In the genomic region with DNA sequence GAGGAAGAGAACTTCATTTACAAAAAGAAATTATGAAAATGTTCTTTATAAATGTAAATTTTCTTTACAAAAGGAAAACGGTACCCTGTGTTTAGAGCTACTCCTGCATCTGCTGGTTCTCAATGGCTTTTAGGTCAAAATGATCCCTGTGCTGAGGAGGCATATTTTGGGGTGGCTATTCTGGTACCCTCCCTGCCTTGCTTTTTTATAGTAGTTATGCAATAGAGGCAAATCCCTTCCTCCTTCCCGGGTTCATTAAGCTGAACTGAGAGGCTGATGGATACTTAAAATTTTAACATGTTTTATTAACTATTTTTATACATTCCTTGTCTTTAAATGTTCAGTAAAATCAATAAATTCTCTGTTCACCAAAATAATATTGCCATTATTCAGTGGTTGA, we compare ENCODE assay signal across 2 cellular contexts.
A peak's percentile ranks its signal among the peaks of the same experiment; 100 is the strongest.
TF ChIP-seq lines count a peak whose summit lies in the region.

No MANE protein-coding gene starts in this region.

TF ChIP-seq in GM23338, 12 proteins besides CTCF, POLR2A, EP300 and RAD21 (continues in another document):
- TF ChIP-seq CREB1 (CRISPR knock-in tag; IDR thresholded peaks at IDR 0.05; ENCODE audit: low read depth) (no peak), STAT1 (IDR thresholded peaks at IDR 0.05; ENCODE audit: unreplicated experiment) (no peak), POLR2AphosphoS5 (IDR thresholded peaks at IDR 0.05; ENCODE audit: low read depth) (no peak), ZNF331 (CRISPR knock-in tag; IDR thresholded peaks at IDR 0.05; ENCODE audit: low read depth) (no peak), EZH2phosphoT487 (IDR thresholded peaks at IDR 0.05; ENCODE audit: unreplicated experiment) (no peak), ZNF114 (CRISPR knock-in tag; IDR thresholded peaks at IDR 0.05) (no peak), JUNB (IDR thresholded peaks at IDR 0.05; ENCODE audit: unreplicated experiment) (no peak)
- TF ChIP-seq, protein P1, sequence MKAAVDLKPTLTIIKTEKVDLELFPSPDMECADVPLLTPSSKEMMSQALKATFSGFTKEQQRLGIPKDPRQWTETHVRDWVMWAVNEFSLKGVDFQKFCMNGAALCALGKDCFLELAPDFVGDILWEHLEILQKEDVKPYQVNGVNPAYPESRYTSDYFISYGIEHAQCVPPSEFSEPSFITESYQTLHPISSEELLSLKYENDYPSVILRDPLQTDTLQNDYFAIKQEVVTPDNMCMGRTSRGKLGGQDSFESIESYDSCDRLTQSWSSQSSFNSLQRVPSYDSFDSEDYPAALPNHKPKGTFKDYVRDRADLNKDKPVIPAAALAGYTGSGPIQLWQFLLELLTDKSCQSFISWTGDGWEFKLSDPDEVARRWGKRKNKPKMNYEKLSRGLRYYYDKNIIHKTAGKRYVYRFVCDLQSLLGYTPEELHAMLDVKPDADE (IDR thresholded peaks at IDR 0.05), result no peak
- TF ChIP-seq, protein P2, sequence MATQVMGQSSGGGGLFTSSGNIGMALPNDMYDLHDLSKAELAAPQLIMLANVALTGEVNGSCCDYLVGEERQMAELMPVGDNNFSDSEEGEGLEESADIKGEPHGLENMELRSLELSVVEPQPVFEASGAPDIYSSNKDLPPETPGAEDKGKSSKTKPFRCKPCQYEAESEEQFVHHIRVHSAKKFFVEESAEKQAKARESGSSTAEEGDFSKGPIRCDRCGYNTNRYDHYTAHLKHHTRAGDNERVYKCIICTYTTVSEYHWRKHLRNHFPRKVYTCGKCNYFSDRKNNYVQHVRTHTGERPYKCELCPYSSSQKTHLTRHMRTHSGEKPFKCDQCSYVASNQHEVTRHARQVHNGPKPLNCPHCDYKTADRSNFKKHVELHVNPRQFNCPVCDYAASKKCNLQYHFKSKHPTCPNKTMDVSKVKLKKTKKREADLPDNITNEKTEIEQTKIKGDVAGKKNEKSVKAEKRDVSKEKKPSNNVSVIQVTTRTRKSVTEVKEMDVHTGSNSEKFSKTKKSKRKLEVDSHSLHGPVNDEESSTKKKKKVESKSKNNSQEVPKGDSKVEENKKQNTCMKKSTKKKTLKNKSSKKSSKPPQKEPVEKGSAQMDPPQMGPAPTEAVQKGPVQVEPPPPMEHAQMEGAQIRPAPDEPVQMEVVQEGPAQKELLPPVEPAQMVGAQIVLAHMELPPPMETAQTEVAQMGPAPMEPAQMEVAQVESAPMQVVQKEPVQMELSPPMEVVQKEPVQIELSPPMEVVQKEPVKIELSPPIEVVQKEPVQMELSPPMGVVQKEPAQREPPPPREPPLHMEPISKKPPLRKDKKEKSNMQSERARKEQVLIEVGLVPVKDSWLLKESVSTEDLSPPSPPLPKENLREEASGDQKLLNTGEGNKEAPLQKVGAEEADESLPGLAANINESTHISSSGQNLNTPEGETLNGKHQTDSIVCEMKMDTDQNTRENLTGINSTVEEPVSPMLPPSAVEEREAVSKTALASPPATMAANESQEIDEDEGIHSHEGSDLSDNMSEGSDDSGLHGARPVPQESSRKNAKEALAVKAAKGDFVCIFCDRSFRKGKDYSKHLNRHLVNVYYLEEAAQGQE (IDR thresholded peaks at IDR 0.05; ENCODE audit: unreplicated experiment), result no peak
- TF ChIP-seq, protein P3, sequence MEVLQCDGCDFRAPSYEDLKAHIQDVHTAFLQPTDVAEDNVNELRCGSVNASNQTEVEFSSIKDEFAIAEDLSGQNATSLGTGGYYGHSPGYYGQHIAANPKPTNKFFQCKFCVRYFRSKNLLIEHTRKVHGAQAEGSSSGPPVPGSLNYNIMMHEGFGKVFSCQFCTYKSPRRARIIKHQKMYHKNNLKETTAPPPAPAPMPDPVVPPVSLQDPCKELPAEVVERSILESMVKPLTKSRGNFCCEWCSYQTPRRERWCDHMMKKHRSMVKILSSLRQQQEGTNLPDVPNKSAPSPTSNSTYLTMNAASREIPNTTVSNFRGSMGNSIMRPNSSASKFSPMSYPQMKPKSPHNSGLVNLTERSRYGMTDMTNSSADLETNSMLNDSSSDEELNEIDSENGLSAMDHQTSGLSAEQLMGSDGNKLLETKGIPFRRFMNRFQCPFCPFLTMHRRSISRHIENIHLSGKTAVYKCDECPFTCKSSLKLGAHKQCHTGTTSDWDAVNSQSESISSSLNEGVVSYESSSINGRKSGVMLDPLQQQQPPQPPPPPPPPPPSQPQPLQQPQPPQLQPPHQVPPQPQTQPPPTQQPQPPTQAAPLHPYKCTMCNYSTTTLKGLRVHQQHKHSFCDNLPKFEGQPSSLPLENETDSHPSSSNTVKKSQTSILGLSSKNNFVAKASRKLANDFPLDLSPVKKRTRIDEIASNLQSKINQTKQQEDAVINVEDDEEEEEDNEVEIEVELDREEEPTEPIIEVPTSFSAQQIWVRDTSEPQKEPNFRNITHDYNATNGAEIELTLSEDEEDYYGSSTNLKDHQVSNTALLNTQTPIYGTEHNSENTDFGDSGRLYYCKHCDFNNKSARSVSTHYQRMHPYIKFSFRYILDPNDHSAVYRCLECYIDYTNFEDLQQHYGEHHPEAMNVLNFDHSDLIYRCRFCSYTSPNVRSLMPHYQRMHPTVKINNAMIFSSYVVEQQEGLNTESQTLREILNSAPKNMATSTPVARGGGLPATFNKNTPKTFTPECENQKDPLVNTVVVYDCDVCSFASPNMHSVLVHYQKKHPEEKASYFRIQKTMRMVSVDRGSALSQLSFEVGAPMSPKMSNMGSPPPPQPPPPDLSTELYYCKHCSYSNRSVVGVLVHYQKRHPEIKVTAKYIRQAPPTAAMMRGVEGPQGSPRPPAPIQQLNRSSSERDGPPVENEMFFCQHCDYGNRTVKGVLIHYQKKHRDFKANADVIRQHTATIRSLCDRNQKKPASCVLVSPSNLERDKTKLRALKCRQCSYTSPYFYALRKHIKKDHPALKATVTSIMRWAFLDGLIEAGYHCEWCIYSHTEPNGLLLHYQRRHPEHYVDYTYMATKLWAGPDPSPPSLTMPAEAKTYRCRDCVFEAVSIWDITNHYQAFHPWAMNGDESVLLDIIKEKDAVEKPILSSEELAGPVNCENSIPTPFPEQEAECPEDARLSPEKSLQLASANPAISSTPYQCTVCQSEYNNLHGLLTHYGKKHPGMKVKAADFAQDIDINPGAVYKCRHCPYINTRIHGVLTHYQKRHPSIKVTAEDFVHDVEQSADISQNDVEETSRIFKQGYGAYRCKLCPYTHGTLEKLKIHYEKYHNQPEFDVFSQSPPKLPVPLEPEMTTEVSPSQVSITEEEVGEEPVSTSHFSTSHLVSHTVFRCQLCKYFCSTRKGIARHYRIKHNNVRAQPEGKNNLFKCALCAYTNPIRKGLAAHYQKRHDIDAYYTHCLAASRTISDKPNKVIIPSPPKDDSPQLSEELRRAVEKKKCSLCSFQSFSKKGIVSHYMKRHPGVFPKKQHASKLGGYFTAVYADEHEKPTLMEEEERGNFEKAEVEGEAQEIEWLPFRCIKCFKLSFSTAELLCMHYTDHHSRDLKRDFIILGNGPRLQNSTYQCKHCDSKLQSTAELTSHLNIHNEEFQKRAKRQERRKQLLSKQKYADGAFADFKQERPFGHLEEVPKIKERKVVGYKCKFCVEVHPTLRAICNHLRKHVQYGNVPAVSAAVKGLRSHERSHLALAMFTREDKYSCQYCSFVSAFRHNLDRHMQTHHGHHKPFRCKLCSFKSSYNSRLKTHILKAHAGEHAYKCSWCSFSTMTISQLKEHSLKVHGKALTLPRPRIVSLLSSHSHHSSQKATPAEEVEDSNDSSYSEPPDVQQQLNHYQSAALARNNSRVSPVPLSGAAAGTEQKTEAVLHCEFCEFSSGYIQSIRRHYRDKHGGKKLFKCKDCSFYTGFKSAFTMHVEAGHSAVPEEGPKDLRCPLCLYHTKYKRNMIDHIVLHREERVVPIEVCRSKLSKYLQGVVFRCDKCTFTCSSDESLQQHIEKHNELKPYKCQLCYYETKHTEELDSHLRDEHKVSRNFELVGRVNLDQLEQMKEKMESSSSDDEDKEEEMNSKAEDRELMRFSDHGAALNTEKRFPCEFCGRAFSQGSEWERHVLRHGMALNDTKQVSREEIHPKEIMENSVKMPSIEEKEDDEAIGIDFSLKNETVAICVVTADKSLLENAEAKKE (CRISPR knock-in tag; IDR thresholded peaks at IDR 0.05), result no peak

TF ChIP-seq in K562, 482 proteins besides CTCF, POLR2A, EP300 and RAD21:
- no peak for TF ChIP-seq TBL1XR1 (IDR thresholded peaks at IDR 0.05; ENCODE audit: low read length in 2 of 2)
- TF ChIP-seq SMARCA5 (IDR thresholded peaks at IDR 0.05), result no peak
- TF ChIP-seq, protein P4, sequence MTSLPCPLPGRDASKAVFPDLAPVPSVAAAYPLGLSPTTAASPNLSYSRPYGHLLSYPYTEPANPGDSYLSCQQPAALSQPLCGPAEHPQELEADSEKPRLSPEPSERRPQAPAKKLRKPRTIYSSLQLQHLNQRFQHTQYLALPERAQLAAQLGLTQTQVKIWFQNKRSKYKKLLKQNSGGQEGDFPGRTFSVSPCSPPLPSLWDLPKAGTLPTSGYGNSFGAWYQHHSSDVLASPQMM (CRISPR knock-in tag; IDR thresholded peaks at IDR 0.05), result no peak
- TF ChIP-seq NCOA6 (IDR thresholded peaks at IDR 0.05), result no peak
- no peak for TF ChIP-seq MAFG (tag; conservative IDR thresholded peaks at IDR 0.05)
- TF ChIP-seq CEBPB (tag; IDR thresholded peaks at IDR 0.05), result peak; percentile 84
- TF ChIP-seq MEIS2 (IDR thresholded peaks at IDR 0.05; ENCODE audit: partially characterized antibody), result no peak
- no peak for TF ChIP-seq DMBX1 (CRISPR knock-in tag; IDR thresholded peaks at IDR 0.05; ENCODE audit: borderline replicate concordance)
- TF ChIP-seq, protein P5, sequence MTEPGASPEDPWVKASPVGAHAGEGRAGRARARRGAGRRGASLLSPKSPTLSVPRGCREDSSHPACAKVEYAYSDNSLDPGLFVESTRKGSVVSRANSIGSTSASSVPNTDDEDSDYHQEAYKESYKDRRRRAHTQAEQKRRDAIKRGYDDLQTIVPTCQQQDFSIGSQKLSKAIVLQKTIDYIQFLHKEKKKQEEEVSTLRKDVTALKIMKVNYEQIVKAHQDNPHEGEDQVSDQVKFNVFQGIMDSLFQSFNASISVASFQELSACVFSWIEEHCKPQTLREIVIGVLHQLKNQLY (CRISPR knock-in tag; conservative IDR thresholded peaks at IDR 0.05), result no peak
- no peak for TF ChIP-seq CEBPG (CRISPR knock-in tag; IDR thresholded peaks at IDR 0.05)
- TF ChIP-seq CEBPG (tag; conservative IDR thresholded peaks at IDR 0.05 in 1 of 2, IDR thresholded peaks at IDR 0.05 in 1 of 2), result peak in 1 of 2 experiments; percentile 39; a peak in 1 of 4 replicates
- TF ChIP-seq ZNF274 (IDR thresholded peaks at IDR 0.05; ENCODE audit: borderline replicate concordance, low read depth, low read length), result no peak
TF ChIP-seq in K562: peak in this region for 2.
